In the genomic region with DNA sequence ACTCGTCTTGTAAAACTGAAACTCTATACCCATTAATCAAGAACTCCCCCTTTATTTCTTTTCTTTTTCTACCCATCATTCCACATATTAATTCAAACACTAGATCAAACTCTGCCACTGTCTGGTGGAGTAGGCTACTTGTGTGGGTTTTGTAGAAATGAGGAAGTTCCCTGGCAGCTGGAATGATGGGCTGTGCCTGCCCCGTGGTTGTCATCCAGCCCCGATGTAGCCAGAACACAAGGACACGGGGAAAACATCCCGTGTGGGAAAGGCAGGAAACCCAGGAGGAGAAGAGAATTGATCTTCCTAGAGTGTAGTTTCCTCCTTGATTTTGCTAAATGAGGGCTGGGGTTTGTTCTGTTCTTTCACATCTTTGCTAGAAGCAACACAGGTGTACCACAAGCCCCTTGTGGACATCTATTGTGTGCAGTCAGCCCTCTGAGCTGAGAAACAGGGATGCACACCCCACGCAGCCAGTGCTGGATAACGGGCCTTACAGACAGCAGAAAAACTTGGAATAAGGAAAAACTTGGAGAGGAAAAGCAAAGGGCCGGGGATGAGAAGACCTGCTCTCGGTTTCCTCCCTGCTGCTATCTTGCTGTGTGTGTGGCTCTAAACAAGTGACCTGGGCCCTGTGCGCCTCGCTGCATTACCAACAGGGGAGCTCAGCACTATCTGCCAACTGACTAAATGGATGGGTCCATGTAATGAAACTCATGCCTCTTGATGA, we compare ENCODE assay signal across 18 cellular contexts.
DNase-seq lines count a peak whose midpoint lies in the region; ATAC-seq, FAIRE-seq and TF ChIP-seq lines count a peak whose summit lies in the region.
"Had no signal": no experiment of that assay in that cellular context is flagged by ENCODE, and none has a peak within 500 bp of the region (broad histone marks: within the 10 kb centered on the region; RNA-seq: fewer than 3 reads in every experiment).

No MANE protein-coding gene starts in this region.

- H3K27me3 ChIP-seq in H1 (replicated peaks in 1 of 4; ENCODE audit: control insufficient read depth in 3 of 4, extremely low read depth in 1 of 4, insufficient read depth in 3 of 4, low read length in 3 of 4): no peaks in the 10 kb centered on the region
- H3K27me3 ChIP-seq: vagina had no signal

- H3K79me1 ChIP-seq in H1 (ENCODE audit: low read depth, low read length): no peaks in the 10 kb centered on the region

- no peak for TF ChIP-seq RAD21 in H1 (IDR thresholded peaks at IDR 0.05 in 1 of 2, conservative IDR thresholded peaks at IDR 0.05 in 1 of 2; ENCODE audit: low read depth in 2 of 2, low read length in 2 of 2)

- no peak overlapping the region for H2BK12ac ChIP-seq in H1 (ENCODE audit: low read depth, low read length)

- H3K79me2 ChIP-seq in H1 (ENCODE audit: control insufficient read depth in 1 of 2, insufficient read depth in 2 of 2, low read length in 2 of 2): no peaks in the 10 kb centered on the region

- no peak overlapping the region for H2BK15ac ChIP-seq in H1 (ENCODE audit: low read length)

- no peak overlapping the region for H3K4ac ChIP-seq in H1 (replicated peaks; ENCODE audit: insufficient read length, low read depth, low read length)

- no peak overlapping the region for H3K56ac ChIP-seq in H1 (replicated peaks; ENCODE audit: insufficient read length, low read depth, low read length)

- TF ChIP-seq EP300 in H1 (IDR thresholded peaks at IDR 0.05; ENCODE audit: borderline replicate concordance in 1 of 2, low read depth in 2 of 2, low read length in 2 of 2): no peak

- no peaks in the 10 kb centered on the region for H3K27me3 Mint-ChIP-seq in activated T-cell treated with anti-CD3 and anti-CD28 coated beads, Interleukin-2, amount 50 U/mL, for 4 hours (ENCODE audit: low read depth)
- no peaks in the 10 kb centered on the region for H3K27me3 Mint-ChIP-seq in T-cell

- H4K5ac ChIP-seq in H1 (ENCODE audit: insufficient read length, low read depth, low read length): no peak overlapping the region

- peaks cover 3% of the 10 kb centered on the region; the same call in 1 of the 2 replicates for H3K23me2 ChIP-seq in H1 (ENCODE audit: low read depth, low read length)

- peak overlapping the region; percentile 96 to 98 for H3K27ac Mint-ChIP-seq in T-cell
- H3K27ac Mint-ChIP-seq: H9 had no signal

- 86 to 100% methylated on average over 1 to 11 of the region's 11 CpGs for WGBS in H1 (ENCODE audit: extremely low coverage in 1 of 2, insufficient coverage in 1 of 2, insufficient read length in 1 of 2, insufficient replicate concordance in 2 of 2, low coverage in 1 of 2, low lambda C conversion rate in 2 of 2, missing lambda C conversion rate in 1 of 2), 2 experiments
- 74% methylated on average over 11 of the region's 11 CpGs for WGBS in urinary bladder

- H3K36me3 ChIP-seq in H1 (ENCODE audit: control insufficient read depth in 2 of 4, insufficient read depth in 4 of 4, low read length in 3 of 4) (no peaks in the 10 kb centered on the region), urinary bladder (ENCODE audit: insufficient read depth) (no peaks in the 10 kb centered on the region)
- H3K36me3 ChIP-seq: SJCRH30, vagina had no signal

- H3K4me1 Mint-ChIP-seq in activated T-cell treated with anti-CD3 and anti-CD28 coated beads, Interleukin-2, amount 50 U/mL, for 4 hours (ENCODE audit: low read depth): peaks cover 84% of the 10 kb centered on the region
- peaks cover 93 to 96% (median 93%) of the 10 kb centered on the region in 3 donors for H3K4me1 Mint-ChIP-seq in T-cell

- H3K18ac ChIP-seq in H1 (ENCODE audit: extremely low read depth, low read length): no peak overlapping the region

- no peak for TF ChIP-seq POLR2A in H1 (IDR thresholded peaks at IDR 0.05; ENCODE audit: control extremely low read depth in 1 of 2, low read depth in 2 of 2, low read length in 2 of 2)

- H3K14ac ChIP-seq in H1 (ENCODE audit: insufficient read length): no peak overlapping the region

- H3K4me2 ChIP-seq in H1 (ENCODE audit: insufficient read depth in 1 of 2, low read depth in 2 of 2, low read length in 2 of 2): no peak overlapping the region

- no peak overlapping the region for H3K23ac ChIP-seq in H1 (ENCODE audit: insufficient read length)

- peaks cover 9% of the 10 kb centered on the region for H3K36me3 Mint-ChIP-seq in activated T-cell treated with anti-CD3 and anti-CD28 coated beads, Interleukin-2, amount 50 U/mL, for 4 hours (ENCODE audit: insufficient read depth)
- peaks cover 25% of the 10 kb centered on the region for H3K36me3 Mint-ChIP-seq in T-cell

- H4K20me1 ChIP-seq in H1 (replicated peaks in 1 of 2; ENCODE audit: control insufficient read depth in 1 of 2, insufficient read depth in 2 of 2, low read length in 2 of 2): no peaks in the 10 kb centered on the region

- CTCF ChIA-PET in T-cell (lab: Charles Lee): interaction anchor here (0.6 to 3.3 kb wide), 13 partner anchors 9 to 1046 kb away, joined by 3 to 19 read pairs (median 4); a partner anchor contains a TSS
- CTCF ChIA-PET in H1 (lab: Charles Lee; ENCODE audit: partially characterized antibody): interaction anchor here (0.9 to 2.0 kb wide), 6 partner anchors 10 to 131 kb away, joined by 3 to 5 read pairs (median 3); no protein-coding TSS in a partner anchor

- H3K4me3 ChIP-seq in H1 (ENCODE audit: extremely low read depth in 1 of 4, insufficient read depth in 2 of 4, low read depth in 3 of 4, low read length in 4 of 4) (no peak overlapping the region), urinary bladder (ENCODE audit: low read depth, low read length) (no peak overlapping the region)
- H3K4me3 ChIP-seq: SJCRH30, skin epidermis, vagina had no signal

- no peak overlapping the region for H2BK5ac ChIP-seq in H1 (ENCODE audit: low read depth, low read length)

- H2BK120ac ChIP-seq in H1 (replicated peaks; ENCODE audit: low read depth, low read length): no peak overlapping the region

- peak overlapping the region; percentile 63; the same call in 1 of the 2 replicates for H2AFZ ChIP-seq in H1 (ENCODE audit: low read length)

- H2BK20ac ChIP-seq in H1 (ENCODE audit: low read length): no peak overlapping the region

- H2AK5ac ChIP-seq in H1 (ENCODE audit: low read depth, low read length): no peak overlapping the region

- no peak for DNase-seq in activated T-cell treated with anti-CD3 and anti-CD28 coated beads, Interleukin-2, amount 50 U/mL, for 4 hours
- DNase-seq in activated T-cell treated with anti-CD3 and anti-CD28 coated beads, Interleukin-2, amount 50 U/mL, for 1 hour: no peak
- DNase-seq in T-cell (peak in 2 of 34 experiments; percentile 18 to 35), H1 (ENCODE audit: low read depth in 1 of 2, low spot score in 2 of 2) (no peak), medulla oblongata (ENCODE audit: extremely low spot score) (no peak), HT-29 (ENCODE audit: low spot score) (no peak)
- no peak for DNase-seq in stimulated activated CD4-positive, alpha-beta T cell treated with anti-CD3 and anti-CD28 coated beads, Interleukin-4, amount 100 ng/mL, for 24 hours
- DNase-seq: H9, mammary epithelial cell, NCI-H187, NCI-H748 treated with DMSO at 0.1 percent for 48 hours, occipital lobe, SJCRH30 had no signal

- peaks cover 0 to 7% (median 3%) of the 10 kb centered on the region in 4 experiments; a peak in 2 of 7 replicates for H3K4me1 ChIP-seq in H1 (replicated peaks in 1 of 4; ENCODE audit: control insufficient read depth in 3 of 4, insufficient read depth in 4 of 4, low read length in 3 of 4)
- no peaks in the 10 kb centered on the region for H3K4me1 ChIP-seq in urinary bladder (ENCODE audit: insufficient read depth)
- H3K4me1 ChIP-seq: SJCRH30 had no signal

- FAIRE-seq in H1 (lab: Jason Lieb, UNC): no peak
- FAIRE-seq: colon, GM12891 had no signal

- peak overlapping the region; percentile 55 for H3K4me3 Mint-ChIP-seq in activated T-cell treated with anti-CD3 and anti-CD28 coated beads, Interleukin-2, amount 50 U/mL, for 4 hours
- peak overlapping the region; percentile 63 to 67 (median 64) for H3K4me3 Mint-ChIP-seq in T-cell
- H3K4me3 Mint-ChIP-seq: H9 had no signal

- no peak for TF ChIP-seq CTCF in H1 (IDR thresholded peaks at IDR 0.05; ENCODE audit: control extremely low read depth in 1 of 3, insufficient read depth in 1 of 3, low read depth in 1 of 3, low read length in 3 of 3)

- H4K91ac ChIP-seq in H1 (replicated peaks; ENCODE audit: insufficient read length, low read length): no peak overlapping the region

- no peak overlapping the region for H4K8ac ChIP-seq in H1 (ENCODE audit: extremely low read depth, insufficient read depth, low read length)

- H3K9me3 Mint-ChIP-seq in activated T-cell treated with anti-CD3 and anti-CD28 coated beads, Interleukin-2, amount 50 U/mL, for 4 hours: no peaks in the 10 kb centered on the region
- H3K9me3 Mint-ChIP-seq in T-cell: no peaks in the 10 kb centered on the region
- H3K9me3 Mint-ChIP-seq: H9 had no signal

- H3K27ac ChIP-seq in H1 (ENCODE audit: low read depth, low read length) (no peak overlapping the region), urinary bladder (ENCODE audit: low read depth) (peak overlapping the region; percentile 3)
- H3K27ac ChIP-seq: SJCRH30, vagina had no signal

- POLR2A ChIA-PET in T-cell (lab: Charles Lee): interaction anchor here (0.6 to 1.8 kb wide), 6 partner anchors 30 to 1742 kb away, joined by 3 to 16 read pairs (median 4); a partner anchor contains a TSS
- POLR2A ChIA-PET in H1 (lab: Charles Lee; ENCODE audit: partially characterized antibody): no interaction called here

- peak; percentile 20 to 29 for ATAC-seq in activated T-cell treated with anti-CD3 and anti-CD28 coated beads, Interleukin-2, amount 50 U/mL, for 4 hours
- peak; percentile 4 to 42 (median 8) for ATAC-seq in T-cell (replicated peaks in 1 of 4)

- no peak overlapping the region for H3K9ac ChIP-seq in H1 (replicated peaks in 1 of 4; ENCODE audit: extremely low read depth in 1 of 4, low read depth in 3 of 4, low read length in 3 of 4)

- no peaks in the 10 kb centered on the region for H3K9me3 ChIP-seq in H1 (ENCODE audit: insufficient read depth in 2 of 2, low read depth in 1 of 2, low read length in 1 of 2)
- H3K9me3 ChIP-seq: SJCRH30, vagina had no signal

TF ChIP-seq in H1, 55 proteins besides CTCF, POLR2A, EP300 and RAD21 (continues in another document):
- no peak for TF ChIP-seq SIN3A (conservative IDR thresholded peaks at IDR 0.05 in 1 of 2, IDR thresholded peaks at IDR 0.05 in 1 of 2; ENCODE audit: low read depth in 1 of 2, low read length in 2 of 2)
- TF ChIP-seq RNF2 (IDR thresholded peaks at IDR 0.05; ENCODE audit: borderline replicate concordance, low read depth, low read length, missing control alignments, poor library complexity, severe bottlenecking): no peak
- no peak for TF ChIP-seq CTBP2 (IDR thresholded peaks at IDR 0.05; ENCODE audit: borderline replicate concordance, insufficient read depth, insufficient read length, low read length)
- TF ChIP-seq GTF2F1 (IDR thresholded peaks at IDR 0.05; ENCODE audit: borderline replicate concordance, low read depth, low read length): no peak
- TF ChIP-seq CREB1 (IDR thresholded peaks at IDR 0.05): no peak
